9 cellular contexts compared by ENCODE assay signal in genomic region chr3:72163809-72164634, GRCh38.
A peak's percentile ranks its signal among the peaks of the same experiment; 100 is the strongest.
DNase-seq lines count a peak whose midpoint lies in the region; ATAC-seq and TF ChIP-seq lines count a peak whose summit lies in the region.
"Had no signal": no experiment of that assay in that cellular context is flagged by ENCODE, and none has a peak within 500 bp of the region (broad histone marks: within the 10 kb centered on the region; RNA-seq: fewer than 3 reads in every experiment).

No MANE protein-coding gene starts in this region.

- H3K36me3 ChIP-seq in Karpas-422 (ENCODE audit: insufficient read depth, low read length) (no peaks in the 10 kb centered on the region), neuronal stem cell (replicated peaks in 1 of 2; ENCODE audit: control insufficient read depth in 2 of 2, insufficient read depth in 2 of 2, low read length in 2 of 2) (no peaks in the 10 kb centered on the region)

- H4K8ac ChIP-seq in neuronal stem cell (ENCODE audit: low read depth, low read length), result no peak overlapping the region

- H3K27me3 ChIP-seq in Karpas-422 (ENCODE audit: low read length), result no peaks in the 10 kb centered on the region
- H3K27me3 ChIP-seq in neuronal stem cell (ENCODE audit: control insufficient read depth in 3 of 3, insufficient read depth in 3 of 3, low read depth in 1 of 3, low read length in 3 of 3), result no peaks in the 10 kb centered on the region

- H3K79me1 ChIP-seq in neuronal stem cell (ENCODE audit: low read depth, low read length), result no peaks in the 10 kb centered on the region

- ATAC-seq in GM19023 (IDR thresholded peaks at IDR 0.05; ENCODE audit: unreplicated experiment), result peak; percentile 91
- peak; percentile 87 for ATAC-seq in HG02763 (IDR thresholded peaks at IDR 0.05; ENCODE audit: unreplicated experiment)

- no peaks in the 10 kb centered on the region for H4K20me1 ChIP-seq in Karpas-422 (ENCODE audit: insufficient read depth, low read depth, low read length)

- H3K4ac ChIP-seq in neuronal stem cell (ENCODE audit: low read length), result no peak overlapping the region

- H2BK120ac ChIP-seq in neuronal stem cell (ENCODE audit: low read depth, low read length), result no peak overlapping the region

- peaks cover 69% of the 10 kb centered on the region for H3K4me1 ChIP-seq in Karpas-422 (ENCODE audit: low read length)
- H3K4me1 ChIP-seq in neuronal stem cell (ENCODE audit: control insufficient read depth in 2 of 2, insufficient read depth in 1 of 2, low read depth in 1 of 2, low read length in 2 of 2), result peaks cover 0 to 13% of the 10 kb centered on the region in 2 donors

- no peak for TF ChIP-seq CTCF in coronary artery (IDR thresholded peaks at IDR 0.05)

- peak overlapping the region; percentile 54; the same call in 1 of the 2 replicates for H3K4me3 ChIP-seq in Karpas-422 (ENCODE audit: low read length)
- no peak overlapping the region for H3K4me3 ChIP-seq in neuronal stem cell (ENCODE audit: low read length in 2 of 2)
- no peak overlapping the region for H3K4me3 ChIP-seq in coronary artery

- H3K79me2 ChIP-seq in Karpas-422 (ENCODE audit: low read length), result no peaks in the 10 kb centered on the region

- no peak overlapping the region for H2AK5ac ChIP-seq in neuronal stem cell (ENCODE audit: low read depth, low read length)

- peak overlapping the region; percentile 6 for H3K18ac ChIP-seq in neuronal stem cell (ENCODE audit: low read length)

- no peak overlapping the region for H2AFZ ChIP-seq in Karpas-422 (ENCODE audit: low read length)
- no peak overlapping the region for H2AFZ ChIP-seq in neuronal stem cell (ENCODE audit: low read length)

- H3K9me3 ChIP-seq in Karpas-422 (ENCODE audit: low read length) (no peaks in the 10 kb centered on the region), neuronal stem cell (replicated peaks in 1 of 2; ENCODE audit: control insufficient read depth in 2 of 2, insufficient read depth in 1 of 2, low read depth in 1 of 2, low read length in 2 of 2) (no peaks in the 10 kb centered on the region)

- H2BK5ac ChIP-seq in neuronal stem cell (ENCODE audit: low read length), result no peak overlapping the region

- peak overlapping the region; percentile 5 for H3K23ac ChIP-seq in neuronal stem cell (ENCODE audit: low read depth, low read length, poor library complexity)

- H2BK15ac ChIP-seq in neuronal stem cell (ENCODE audit: low read length), result no peak overlapping the region

- peak overlapping the region; percentile 64 for H2BK12ac ChIP-seq in neuronal stem cell (ENCODE audit: low read length)

- H3K9ac ChIP-seq in Karpas-422 (ENCODE audit: low read length) (peak overlapping the region; percentile 74), neuronal stem cell (ENCODE audit: low read depth, low read length, poor library complexity) (no peak overlapping the region)

- no peak overlapping the region for H4K91ac ChIP-seq in neuronal stem cell (ENCODE audit: low read depth, low read length, poor library complexity)

- H3K14ac ChIP-seq in neuronal stem cell (ENCODE audit: low read length), result no peak overlapping the region

- WGBS in neuronal stem cell (ENCODE audit: extremely low coverage in 2 of 2, insufficient read length in 2 of 2, insufficient replicate concordance in 1 of 2), 2 donors, result no CpG with 5 or more reads among the region's 7 CpGs

- H3K4me2 ChIP-seq in Karpas-422 (ENCODE audit: low read depth, low read length, poor library complexity, severe bottlenecking) (peak overlapping the region; percentile 72), neuronal stem cell (ENCODE audit: insufficient read depth, low read length, poor library complexity, severe bottlenecking) (no peak overlapping the region)

- H3K27ac ChIP-seq in Karpas-422 (ENCODE audit: low read length), result peak overlapping the region; percentile 89
- no peak overlapping the region for H3K27ac ChIP-seq in neuronal stem cell (replicated peaks; ENCODE audit: low read length)
- H3K27ac ChIP-seq in coronary artery, result no peak overlapping the region

- DNase-seq in Karpas-422 (peak; percentile 98), neuronal stem cell (ENCODE audit: low spot score) (no peak), NCI-H2227 treated with DMSO at 0.1 percent for 48 hours (lab: John Stamatoyannopoulos, UW) (no peak), coronary artery (ENCODE audit: low spot score) (no peak), islet precursor cell (no peak)
- no peak for DNase-seq in stimulated activated CD4-positive, alpha-beta T cell treated with anti-CD3 and anti-CD28 coated beads, Interleukin-4, amount 100 ng/mL, for 4 hours
- DNase-seq: NCI-H524 treated with DMSO at 0.1 percent for 48 hours had no signal

- H3K9me2 ChIP-seq in Karpas-422 (replicated peaks; ENCODE audit: insufficient read depth, low read length), result no peaks in the 10 kb centered on the region
